ENCODE assay signal across 13 cellular contexts in genomic region chr10:13453896-13454295, GRCh38.
DNase-seq lines count a peak whose midpoint lies in the region; ATAC-seq, FAIRE-seq and TF ChIP-seq lines count a peak whose summit lies in the region.
"Had no signal": no experiment of that assay in that cellular context is flagged by ENCODE, and none has a peak within 500 bp of the region (broad histone marks: within the 10 kb centered on the region; RNA-seq: fewer than 3 reads in every experiment).

No MANE protein-coding gene starts in this region.

- H3K4me1 Mint-ChIP-seq in activated CD4-positive, alpha-beta T cell treated with anti-CD3 and anti-CD28 coated beads, Interleukin-2, amount 10 ng/mL, durations not matched to agents 24 days and 14 days = peaks cover 6% of the 10 kb centered on the region
- H3K4me1 Mint-ChIP-seq in stimulated activated naive B cell treated with anti-CD40 and anti-IgM and Interleukin-4, amounts not matched to agents 10 μg/mL and 1 μg/mL and 100 μg/mL, for 72 hours = peaks cover 6 to 9% of the 10 kb centered on the region in 2 donors
- no peaks in the 10 kb centered on the region for H3K4me1 Mint-ChIP-seq in chondrocyte (ENCODE audit: low read depth)

- H3K36me3 ChIP-seq in bronchial epithelial cell (ENCODE audit: control insufficient read depth, insufficient read depth, low read length) = no peaks in the 10 kb centered on the region

- H3K36me3 Mint-ChIP-seq in activated CD4-positive, alpha-beta T cell treated with anti-CD3 and anti-CD28 coated beads, Interleukin-2, amount 10 ng/mL, durations not matched to agents 24 days and 14 days (ENCODE audit: low read depth) = no peaks in the 10 kb centered on the region
- peaks cover 0 to 2% of the 10 kb centered on the region in 2 donors for H3K36me3 Mint-ChIP-seq in stimulated activated naive B cell treated with anti-CD40 and anti-IgM and Interleukin-4, amounts not matched to agents 10 μg/mL and 1 μg/mL and 100 μg/mL, for 72 hours
- peaks cover 7% of the 10 kb centered on the region for H3K36me3 Mint-ChIP-seq in chondrocyte (ENCODE audit: low read depth)

- DNase-seq in activated CD4-positive, alpha-beta T cell treated with anti-CD3 and anti-CD28 coated beads, Interleukin-2, amount 10 ng/mL, durations not matched to agents 24 days and 14 days = peak; percentile 77
- DNase-seq in activated CD4-positive, alpha-beta T cell treated with anti-CD3 and anti-CD28 coated beads for 1 hour = no peak
- DNase-seq in RPMI8226 (peak; percentile 13), bronchial epithelial cell (ENCODE audit: low read depth) (peak; percentile 28), HuH-7.5 (ENCODE audit: low spot score) (no peak), chondrocyte (ENCODE audit: low spot score) (no peak)
- DNase-seq in stimulated activated naive B cell treated with anti-CD40 and anti-IgM and Interleukin-4, amounts not matched to agents 10 μg/mL and 1 μg/mL and 100 μg/mL, for 72 hours = peak; percentile 24
- DNase-seq: activated effector memory CD4-positive, alpha-beta T cell treated with Interleukin-2 at 50 U/mL for 16 hours; cerebellar nuclear complex; retina had no signal

- no peak for TF ChIP-seq CTCF in bronchial epithelial cell (IDR thresholded peaks at IDR 0.05; ENCODE audit: insufficient read depth, low read length, severe bottlenecking)
- TF ChIP-seq CTCF in chondrocyte (IDR thresholded peaks at IDR 0.05) = no peak

- no peak for FAIRE-seq in bronchial epithelial cell (lab: Jason Lieb, UNC)

- no peaks in the 10 kb centered on the region for H3K27me3 ChIP-seq in bronchial epithelial cell (ENCODE audit: control insufficient read depth, insufficient read depth, low read length)

- ATAC-seq in stimulated activated naive B cell treated with anti-CD40 and anti-IgM and Interleukin-4, amounts not matched to agents 10 μg/mL and 1 μg/mL and 100 μg/mL, for 72 hours (replicated peaks) = peak; percentile 90 to 98
- ATAC-seq in GM18520 (IDR thresholded peaks at IDR 0.05; ENCODE audit: unreplicated experiment) = no peak
- ATAC-seq: Panc1 had no signal

- H3K9me3 Mint-ChIP-seq in activated CD4-positive, alpha-beta T cell treated with anti-CD3 and anti-CD28 coated beads, Interleukin-2, amount 10 ng/mL, durations not matched to agents 24 days and 14 days = no peaks in the 10 kb centered on the region
- H3K9me3 Mint-ChIP-seq in stimulated activated naive B cell treated with anti-CD40 and anti-IgM and Interleukin-4, amounts not matched to agents 10 μg/mL and 1 μg/mL and 100 μg/mL, for 72 hours = peaks cover 0 to 4% of the 10 kb centered on the region in 2 donors
- no peaks in the 10 kb centered on the region for H3K9me3 Mint-ChIP-seq in chondrocyte (ENCODE audit: low read depth)
- H3K9me3 Mint-ChIP-seq: type B pancreatic cell had no signal

- no peak overlapping the region for H3K4me3 Mint-ChIP-seq in activated CD4-positive, alpha-beta T cell treated with anti-CD3 and anti-CD28 coated beads, Interleukin-2, amount 10 ng/mL, durations not matched to agents 24 days and 14 days
- peak overlapping the region in 1 of 2 donors; percentile 5 for H3K4me3 Mint-ChIP-seq in stimulated activated naive B cell treated with anti-CD40 and anti-IgM and Interleukin-4, amounts not matched to agents 10 μg/mL and 1 μg/mL and 100 μg/mL, for 72 hours
- no peak overlapping the region for H3K4me3 Mint-ChIP-seq in chondrocyte (ENCODE audit: unreplicated experiment)
- H3K4me3 Mint-ChIP-seq: type B pancreatic cell had no signal

- intact Hi-C loops in activated CD4-positive, alpha-beta T cell treated with anti-CD3 and anti-CD28 coated beads, Interleukin-2, amount 10 ng/mL, durations not matched to agents 24 days and 14 days (cut with micrococcal nuclease) = no loop called here

- H3K27ac Mint-ChIP-seq in activated CD4-positive, alpha-beta T cell treated with anti-CD3 and anti-CD28 coated beads, Interleukin-2, amount 10 ng/mL, durations not matched to agents 24 days and 14 days = no peak overlapping the region
- no peak overlapping the region for H3K27ac Mint-ChIP-seq in stimulated activated naive B cell treated with anti-CD40 and anti-IgM and Interleukin-4, amounts not matched to agents 10 μg/mL and 1 μg/mL and 100 μg/mL, for 72 hours
- H3K27ac Mint-ChIP-seq in chondrocyte (ENCODE audit: unreplicated experiment) = no peak overlapping the region
- H3K27ac Mint-ChIP-seq: type B pancreatic cell had no signal

- peaks cover 25% of the 10 kb centered on the region for H3K27me3 Mint-ChIP-seq in activated CD4-positive, alpha-beta T cell treated with anti-CD3 and anti-CD28 coated beads, Interleukin-2, amount 10 ng/mL, durations not matched to agents 24 days and 14 days
- peaks cover 40 to 43% of the 10 kb centered on the region in 2 donors for H3K27me3 Mint-ChIP-seq in stimulated activated naive B cell treated with anti-CD40 and anti-IgM and Interleukin-4, amounts not matched to agents 10 μg/mL and 1 μg/mL and 100 μg/mL, for 72 hours
- no peaks in the 10 kb centered on the region for H3K27me3 Mint-ChIP-seq in chondrocyte (ENCODE audit: low read depth)
- H3K27me3 Mint-ChIP-seq: type B pancreatic cell had no signal

- H3K4me3 ChIP-seq in bronchial epithelial cell (ENCODE audit: low read depth, low read length) = no peak overlapping the region

Comparison
In these comparisons a context has a peak if more than half of its experiments do, and no peak if none do; other contexts are left out.
1. DNase-seq: peak in activated CD4-positive, alpha-beta T cell treated with anti-CD3 and anti-CD28 coated beads, Interleukin-2, amount 10 ng/mL, durations not matched to agents 24 days and 14 days (single experiment), RPMI8226 (single experiment), bronchial epithelial cell (single experiment) and stimulated activated naive B cell treated with anti-CD40 and anti-IgM and Interleukin-4, amounts not matched to agents 10 μg/mL and 1 μg/mL and 100 μg/mL, for 72 hours (single experiment); none in activated CD4-positive, alpha-beta T cell treated with anti-CD3 and anti-CD28 coated beads for 1 hour (single experiment), HuH-7.5 (single experiment) and chondrocyte (single experiment).